ENCODE assay signal across 27 cellular contexts in the genomic region with DNA sequence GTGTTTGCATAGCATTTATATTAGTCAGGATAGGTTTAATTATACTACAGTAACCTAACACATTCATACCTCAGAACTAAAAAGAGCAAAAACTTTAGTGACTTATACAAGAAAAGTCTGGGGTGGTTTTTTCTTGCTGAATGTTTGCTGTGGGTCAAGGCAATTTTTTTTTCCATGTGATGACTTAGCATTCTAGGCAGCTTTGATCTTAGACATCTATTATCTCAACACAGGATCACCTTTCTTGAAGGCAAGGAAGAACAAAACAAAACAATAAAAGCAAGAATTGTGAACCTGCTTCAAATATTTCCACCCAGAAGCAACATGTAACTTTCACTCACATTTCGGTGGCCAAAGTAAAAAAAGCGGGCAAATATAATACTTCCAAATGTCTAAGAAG. TPM values are rescaled to one million over a fixed set of nuclear protein-coding genes. Genes with fewer than 3 reads are reported as not detected.
DNase-seq lines count a peak whose midpoint lies in the region; ATAC-seq, FAIRE-seq and TF ChIP-seq lines count a peak whose summit lies in the region.
"Had no signal": no experiment of that assay in that cellular context is flagged by ENCODE, and none has a peak within 500 bp of the region (broad histone marks: within the 10 kb centered on the region; RNA-seq: fewer than 3 reads in every experiment).

No MANE protein-coding gene starts in this region.

- no peak for TF ChIP-seq POLR2A in endothelial cell of umbilical vein (IDR thresholded peaks at IDR 0.05; ENCODE audit: low read depth, low read length)

- peaks cover 8% of the 10 kb centered on the region for H3K27me3 Mint-ChIP-seq in activated T-helper 17 cell treated with anti-CD3 and anti-CD28 coated beads, Interleukin-2, amount 50 U/mL, for 72 hours

- no peak for TF ChIP-seq CTCF in endothelial cell of umbilical vein (IDR thresholded peaks at IDR 0.05; ENCODE audit: extremely low read depth in 1 of 2, insufficient read depth in 1 of 2, low read depth in 1 of 2, low read length in 2 of 2)

- no peaks in the 10 kb centered on the region for H3K36me3 Mint-ChIP-seq in activated T-helper 17 cell treated with anti-CD3 and anti-CD28 coated beads, Interleukin-2, amount 50 U/mL, for 72 hours (ENCODE audit: low read depth)
- H3K36me3 Mint-ChIP-seq in stimulated activated effector memory CD8-positive, alpha-beta T cell treated with anti-CD3 and anti-CD28 coated beads, Interleukin-12 subunit alpha, Interleukin-12 subunit beta, amount 100 ng/mL, for 72 hours: no peaks in the 10 kb centered on the region
- H3K36me3 Mint-ChIP-seq: CD14-positive monocyte; CD4-positive, alpha-beta memory T cell; CD4-positive, CD25-positive, alpha-beta regulatory T cell; CD8-positive, alpha-beta memory T cell had no signal

- peak overlapping the region; percentile 7 for H3K27ac Mint-ChIP-seq in activated T-helper 17 cell treated with anti-CD3 and anti-CD28 coated beads, Interleukin-2, amount 50 U/mL, for 72 hours
- H3K27ac Mint-ChIP-seq in stimulated activated effector memory CD8-positive, alpha-beta T cell treated with anti-CD3 and anti-CD28 coated beads, Interleukin-12 subunit alpha, Interleukin-12 subunit beta, amount 100 ng/mL, for 72 hours: peak overlapping the region; percentile 7
- H3K27ac Mint-ChIP-seq: CD14-positive monocyte had no signal

- POLR2A ChIA-PET in endothelial cell of umbilical vein (lab: Charles Lee): no interaction called here

- H4K20me1 ChIP-seq in endothelial cell of umbilical vein (replicated peaks; ENCODE audit: control insufficient read depth, extremely low read depth, insufficient read depth, low read length): no peaks in the 10 kb centered on the region
- H4K20me1 ChIP-seq: BLaER1 had no signal

- no peaks in the 10 kb centered on the region for H3K79me2 ChIP-seq in endothelial cell of umbilical vein (ENCODE audit: control insufficient read depth, insufficient read depth, low read length)

- H3K9ac ChIP-seq in endothelial cell of umbilical vein (replicated peaks; ENCODE audit: extremely low read depth, insufficient read depth, low read length): no peak overlapping the region
- H3K9ac ChIP-seq: BLaER1 had no signal

- dilution Hi-C loops in endothelial cell of umbilical vein (cut with MboI; ENCODE audit: extremely low pct_ligation_motif_present, low sequenced_read_pairs): no loop called here

- H3K4me1 ChIP-seq in endothelial cell of umbilical vein (ENCODE audit: control insufficient read depth, extremely low read depth, insufficient read depth, low read length): no peaks in the 10 kb centered on the region
- H3K4me1 ChIP-seq: A549, BE2C, BLaER1 had no signal

- no TSS peak for BruUV-seq in endothelial cell of umbilical vein (replicated peaks; lab: Mats Ljungman, UMichigan)

- no peaks in the 10 kb centered on the region for H3K36me3 ChIP-seq in endothelial cell of umbilical vein (ENCODE audit: control insufficient read depth in 2 of 2, extremely low read depth in 1 of 2, insufficient read depth in 2 of 2, low read length in 2 of 2)
- H3K36me3 ChIP-seq: BE2C, BLaER1 had no signal

- H3K9me3 Mint-ChIP-seq in activated T-helper 17 cell treated with anti-CD3 and anti-CD28 coated beads, Interleukin-2, amount 50 U/mL, for 72 hours: no peaks in the 10 kb centered on the region
- no peaks in the 10 kb centered on the region for H3K9me3 Mint-ChIP-seq in stimulated activated effector memory CD8-positive, alpha-beta T cell treated with anti-CD3 and anti-CD28 coated beads, Interleukin-12 subunit alpha, Interleukin-12 subunit beta, amount 100 ng/mL, for 72 hours
- H3K9me3 Mint-ChIP-seq: CD14-positive monocyte; CD4-positive, alpha-beta memory T cell; CD8-positive, alpha-beta memory T cell had no signal

- no peak overlapping the region for H2AFZ ChIP-seq in endothelial cell of umbilical vein (ENCODE audit: low read depth, low read length)

- CTCF ChIA-PET in endothelial cell of umbilical vein (lab: Charles Lee): interaction anchor here (1.1 to 7.0 kb wide), 4 partner anchors 11 to 260 kb away, joined by 3 to 83 read pairs (median 8); no protein-coding TSS in a partner anchor

- peaks cover 10 to 13% of the 10 kb centered on the region in 2 experiments for H3K27me3 ChIP-seq in endothelial cell of umbilical vein (ENCODE audit: control insufficient read depth in 2 of 2, insufficient read depth in 2 of 2, low read length in 2 of 2)
- H3K27me3 ChIP-seq: BE2C, BLaER1 had no signal

- no peak overlapping the region for H3K27ac ChIP-seq in endothelial cell of umbilical vein (ENCODE audit: insufficient read depth, low read depth, low read length)
- H3K27ac ChIP-seq: 22Rv1, A549, BLaER1 had no signal

- H3K4me3 Mint-ChIP-seq in activated T-helper 17 cell treated with anti-CD3 and anti-CD28 coated beads, Interleukin-2, amount 50 U/mL, for 72 hours: no peak overlapping the region
- H3K4me3 Mint-ChIP-seq in stimulated activated effector memory CD8-positive, alpha-beta T cell treated with anti-CD3 and anti-CD28 coated beads, Interleukin-12 subunit alpha, Interleukin-12 subunit beta, amount 100 ng/mL, for 72 hours: no peak overlapping the region
- H3K4me3 Mint-ChIP-seq: CD14-positive monocyte; CD4-positive, alpha-beta memory T cell; CD4-positive, CD25-positive, alpha-beta regulatory T cell; CD8-positive, alpha-beta memory T cell had no signal

- no peaks in the 10 kb centered on the region for H3K9me1 ChIP-seq in endothelial cell of umbilical vein (replicated peaks; ENCODE audit: control insufficient read depth, extremely low read depth, insufficient read depth, low read length)

- DNase-seq in EH (ENCODE audit: low read depth) (peak; percentile 2), endothelial cell of umbilical vein (ENCODE audit: low read depth, low spot score) (no peak), NCI-H510A (lab: John Stamatoyannopoulos, UW) (no peak), hippocampal formation (lab: John Stamatoyannopoulos, UW) (no peak)
- no peak for DNase-seq in stimulated activated effector memory CD8-positive, alpha-beta T cell treated with anti-CD3 and anti-CD28 coated beads, Interleukin-12 subunit alpha, Interleukin-12 subunit beta, amount 100 ng/mL, for 72 hours (ENCODE audit: low spot score in 2 of 2)
- DNase-seq: BE2C; C1 segment of cervical spinal cord; CD4-positive, alpha-beta memory T cell; CD4-positive, CD25-positive, alpha-beta regulatory T cell; CD8-positive, alpha-beta memory T cell; COR-L47; DMS 273 treated with DMSO at 0.1 percent for 48 hours; DMS153; DMS53; DMS79; DND-41; GF-D8 had no signal

- H3K9me3 ChIP-seq in endothelial cell of umbilical vein (replicated peaks; ENCODE audit: control insufficient read depth, insufficient read depth, low read length): no peaks in the 10 kb centered on the region
- H3K9me3 ChIP-seq: A549, BE2C, BLaER1 had no signal

- H3K4me3 ChIP-seq in endothelial cell of umbilical vein (replicated peaks in 1 of 3; ENCODE audit: insufficient read depth in 1 of 3, low read depth in 1 of 3, low read length in 3 of 3): no peak overlapping the region
- H3K4me3 ChIP-seq: A549, BLaER1 had no signal

- peak; percentile 24 for FAIRE-seq in endothelial cell of umbilical vein (lab: Jason Lieb, UNC)
- FAIRE-seq: A549, G401.6, GM12891, GM18507 had no signal

- H3K4me1 Mint-ChIP-seq in activated T-helper 17 cell treated with anti-CD3 and anti-CD28 coated beads, Interleukin-2, amount 50 U/mL, for 72 hours: no peaks in the 10 kb centered on the region
- H3K4me1 Mint-ChIP-seq in stimulated activated effector memory CD8-positive, alpha-beta T cell treated with anti-CD3 and anti-CD28 coated beads, Interleukin-12 subunit alpha, Interleukin-12 subunit beta, amount 100 ng/mL, for 72 hours: no peaks in the 10 kb centered on the region
- H3K4me1 Mint-ChIP-seq: CD14-positive monocyte; CD8-positive, alpha-beta memory T cell had no signal

- intact Hi-C loops in endothelial cell of umbilical vein (cut with micrococcal nuclease): loop anchor here (10.0 kb wide), 1 partner anchor 158 kb away; the partner anchor contains the start of genes COG5 and DUS4L

- ATAC-seq in activated T-helper 17 cell treated with anti-CD3 and anti-CD28 coated beads, Interleukin-2, amount 50 U/mL, for 72 hours (replicated peaks): no peak
- no peak for ATAC-seq in stimulated activated effector memory CD8-positive, alpha-beta T cell treated with anti-CD3 and anti-CD28 coated beads, Interleukin-12 subunit alpha, Interleukin-12 subunit beta, amount 100 ng/mL, for 72 hours
- ATAC-seq in GM18498 (IDR thresholded peaks at IDR 0.05; ENCODE audit: unreplicated experiment) (no peak), GM21423 (IDR thresholded peaks at IDR 0.05; ENCODE audit: unreplicated experiment) (no peak)
- ATAC-seq: A549 had no signal

- no peak overlapping the region for H3K4me2 ChIP-seq in endothelial cell of umbilical vein (ENCODE audit: insufficient read depth, low read length)
- H3K4me2 ChIP-seq: A549, BLaER1 had no signal

TF ChIP-seq in endothelial cell of umbilical vein, 7 proteins besides CTCF, POLR2A, EP300 and RAD21:
- no peak for TF ChIP-seq POLR2AphosphoS5 (IDR thresholded peaks at IDR 0.05; ENCODE audit: insufficient read depth, low read depth, low read length)
- no peak for TF ChIP-seq EZH2 (IDR thresholded peaks at IDR 0.05; ENCODE audit: borderline replicate concordance, low read depth, low read length, severe bottlenecking)
- no peak for TF ChIP-seq MYC (IDR thresholded peaks at IDR 0.05; ENCODE audit: low read depth, low read length)
- TF ChIP-seq GATA2 (IDR thresholded peaks at IDR 0.05; ENCODE audit: insufficient read depth, insufficient read length, low read depth, low read length): no peak
- no peak for TF ChIP-seq FOS (IDR thresholded peaks at IDR 0.05; ENCODE audit: borderline replicate concordance, insufficient read depth, low read length)
- no peak for TF ChIP-seq JUN (IDR thresholded peaks at IDR 0.05; ENCODE audit: borderline replicate concordance, insufficient read depth, insufficient read length, low read depth)
- TF ChIP-seq, protein P1, sequence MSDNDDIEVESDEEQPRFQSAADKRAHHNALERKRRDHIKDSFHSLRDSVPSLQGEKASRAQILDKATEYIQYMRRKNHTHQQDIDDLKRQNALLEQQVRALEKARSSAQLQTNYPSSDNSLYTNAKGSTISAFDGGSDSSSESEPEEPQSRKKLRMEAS (IDR thresholded peaks at IDR 0.05; ENCODE audit: insufficient read depth, insufficient read length): no peak

RNA-seq across cellular contexts. Expression of gene CBLL1, which starts 20.7 kb away (rescaled TPM):
- 10 to 100 TPM; 35.7 to 39.7 TPM for total RNA-seq in activated T-helper 17 cell treated with anti-CD3 and anti-CD28 coated beads, Interleukin-2, amount 50 U/mL, for 72 hours
- total RNA-seq in endothelial cell of umbilical vein: 30.6 and 31.1 TPM in 2 replicates
- 23.1 and 23.8 TPM in 2 replicates for polyA plus RNA-seq in endothelial cell of umbilical vein
- polyA plus RNA-seq in endothelial cell of umbilical vein (2011; cell fraction: cytosol; rRNA removed): 12.1 and 14.8 TPM in 2 replicates
- polyA plus RNA-seq in endothelial cell of umbilical vein (2011; cell fraction: nucleus; rRNA removed): 31.2 and 36.2 TPM in 2 replicates
- 23.8 and 30.8 TPM in 2 replicates for polyA plus RNA-seq in endothelial cell of umbilical vein (2012)
- 17.6 and 27.7 TPM in 2 replicates for polyA minus RNA-seq in endothelial cell of umbilical vein
- polyA minus RNA-seq in endothelial cell of umbilical vein (2011; cell fraction: cytosol; rRNA and poly(A)+ RNA removed): 12.6 TPM
- 56.8 and 76.9 TPM in 2 replicates for polyA minus RNA-seq in endothelial cell of umbilical vein (2011; cell fraction: nucleus; rRNA and poly(A)+ RNA removed)
